In genomic region chr11:30345644-30346043, GRCh38 we compare ENCODE assay signal across 29 cellular contexts.
"Had no signal": no experiment of that assay in that cellular context is flagged by ENCODE, and none has a peak within 500 bp of the region (broad histone marks: within the 10 kb centered on the region; RNA-seq: fewer than 3 reads in every experiment).

No MANE protein-coding gene starts in this region.

- ATAC-seq: activated CD8-positive, alpha-beta memory T cell treated with anti-CD3 and anti-CD28 coated beads, Interleukin-2, amount 10 ng/mL, durations not matched to agents 7 days and 5 days; activated CD8-positive, alpha-beta T cell treated with anti-CD3 and anti-CD28 coated beads, Interleukin-2, amount 10 ng/mL, durations not matched to agents 7 days and 5 days; gastroesophageal sphincter had no signal

- H3K4me3 Mint-ChIP-seq: activated CD4-positive, alpha-beta memory T cell treated with anti-CD3 and anti-CD28 coated beads for 36 hours; activated CD8-positive, alpha-beta memory T cell treated with anti-CD3 and anti-CD28 coated beads, Interleukin-2, amount 10 ng/mL, durations not matched to agents 7 days and 5 days; activated CD8-positive, alpha-beta T cell treated with anti-CD3 and anti-CD28 coated beads, Interleukin-2, amount 10 ng/mL, durations not matched to agents 7 days and 5 days; activated naive CD4-positive, alpha-beta T cell treated with anti-CD3 and anti-CD28 coated beads for 36 hours; activated naive CD8-positive, alpha-beta T cell treated with anti-CD3 and anti-CD28 coated beads, Interleukin-2, amount 10 ng/mL, durations not matched to agents 7 days and 5 days; activated T-helper 1 cell treated with anti-CD3 and anti-CD28 coated beads, Interleukin-12 subunit alpha, Interleukin-12 subunit beta, Interleukin-2, Interleukin-4 antibody, amounts not matched to agents 30 ng/mL and 10 ng/mL and 1 ng/mL, durations not matched to agents 14 hours and 24 hours and 36 hours; WTC11 had no signal

- H3K4me1 Mint-ChIP-seq: brain, WTC11 had no signal

- H3K4me3 ChIP-seq: ascending aorta, breast epithelium, cardiac muscle cell, colonic mucosa, esophagus squamous epithelium, gastroesophageal sphincter, hepatocyte had no signal

- H3K27ac ChIP-seq: ascending aorta, breast epithelium, cardiac muscle cell, colonic mucosa, epithelial cell of prostate, esophagus squamous epithelium, gastroesophageal sphincter, heart right ventricle, hepatocyte, VCaP had no signal

- DNase-seq: activated CD4-positive, alpha-beta memory T cell treated with anti-CD3 and anti-CD28 coated beads for 36 hours; activated CD4-positive, alpha-beta T cell treated with anti-CD3 and anti-CD28 coated beads for 1 hour; activated CD4-positive, alpha-beta T cell treated with anti-CD3 and anti-CD28 coated beads for 48 hours; activated CD8-positive, alpha-beta memory T cell treated with anti-CD3 and anti-CD28 coated beads, Interleukin-2, amount 10 ng/mL, durations not matched to agents 7 days and 5 days; activated CD8-positive, alpha-beta memory T cell treated with anti-CD3 and anti-CD28 coated beads, Interleukin-2, amount 50 U/mL, for 4 hours; activated CD8-positive, alpha-beta T cell treated with anti-CD3 and anti-CD28 coated beads, Interleukin-2, amount 10 ng/mL, durations not matched to agents 7 days and 5 days; activated effector memory CD4-positive, alpha-beta T cell treated with anti-CD3 and anti-CD28 coated beads, Interleukin-2, amount 50 U/mL, for 16 hours; activated naive CD4-positive, alpha-beta T cell treated with anti-CD3 and anti-CD28 coated beads for 36 hours; activated naive CD8-positive, alpha-beta T cell treated with anti-CD3 and anti-CD28 coated beads, Interleukin-2, amount 10 ng/mL, durations not matched to agents 7 days and 5 days; activated T-cell treated with anti-CD3 and anti-CD28 coated beads, Interleukin-2, amount 50 U/mL, for 1 hour; activated T-cell treated with anti-CD3 and anti-CD28 coated beads, Interleukin-2, amount 50 U/mL, for 48 hours; cerebellar nuclear complex; colonic mucosa; effector CD8-positive, alpha-beta T cell; esophagus squamous epithelium; T-helper 9 cell had no signal

- H3K36me3 Mint-ChIP-seq: WTC11 had no signal

- H3K79me2 ChIP-seq: hepatocyte had no signal

- H3K9me3 ChIP-seq: ascending aorta, breast epithelium, colonic mucosa, esophagus squamous epithelium, gastroesophageal sphincter, heart right ventricle had no signal

- H3K27me3 ChIP-seq: ascending aorta, breast epithelium, cardiac muscle cell, colonic mucosa, esophagus squamous epithelium, gastroesophageal sphincter, heart right ventricle, hepatocyte had no signal

- H2AFZ ChIP-seq: hepatocyte had no signal

- H3K9me3 Mint-ChIP-seq: activated CD4-positive, alpha-beta memory T cell treated with anti-CD3 and anti-CD28 coated beads for 36 hours; activated naive CD4-positive, alpha-beta T cell treated with anti-CD3 and anti-CD28 coated beads for 36 hours; activated naive CD4-positive, alpha-beta T cell treated with anti-CD3 and anti-CD28 coated beads, Interleukin-2, amount 50 U/mL, for 72 hours; activated naive CD8-positive, alpha-beta T cell treated with anti-CD3 and anti-CD28 coated beads, Interleukin-2, amount 10 ng/mL, durations not matched to agents 7 days and 5 days; activated T-helper 1 cell treated with anti-CD3 and anti-CD28 coated beads, Interleukin-12 subunit alpha, Interleukin-12 subunit beta, Interleukin-2, Interleukin-4 antibody, amounts not matched to agents 30 ng/mL and 10 ng/mL and 1 ng/mL, durations not matched to agents 14 hours and 24 hours and 36 hours; activated T-helper 2 cell treated with anti-CD3 and anti-CD28 coated beads, Interferon-gamma antibody, Interleukin-2, Interleukin-4, amounts not matched to agents 10 μg/mL and 5 μg/mL and 100 μg/mL, durations not matched to agents 14 hours and 24 hours and 36 hours had no signal

- H3K4me1 ChIP-seq: ascending aorta, breast epithelium, colonic mucosa, esophagus squamous epithelium, gastroesophageal sphincter had no signal

- H3K4me2 ChIP-seq: hepatocyte had no signal

- H3K36me3 ChIP-seq: ascending aorta, breast epithelium, cardiac muscle cell, colonic mucosa, esophagus squamous epithelium had no signal

- H3K27me3 Mint-ChIP-seq: activated CD4-positive, alpha-beta memory T cell treated with anti-CD3 and anti-CD28 coated beads for 36 hours; activated CD8-positive, alpha-beta memory T cell treated with anti-CD3 and anti-CD28 coated beads, Interleukin-2, amount 10 ng/mL, durations not matched to agents 7 days and 5 days; brain had no signal

- H3K27ac Mint-ChIP-seq: activated CD4-positive, alpha-beta memory T cell treated with anti-CD3 and anti-CD28 coated beads for 36 hours; activated CD8-positive, alpha-beta memory T cell treated with anti-CD3 and anti-CD28 coated beads, Interleukin-2, amount 10 ng/mL, durations not matched to agents 7 days and 5 days; activated CD8-positive, alpha-beta T cell treated with anti-CD3 and anti-CD28 coated beads, Interleukin-2, amount 10 ng/mL, durations not matched to agents 7 days and 5 days; activated naive CD4-positive, alpha-beta T cell treated with anti-CD3 and anti-CD28 coated beads for 36 hours; activated naive CD4-positive, alpha-beta T cell treated with anti-CD3 and anti-CD28 coated beads, Interleukin-2, amount 50 U/mL, for 72 hours; activated naive CD8-positive, alpha-beta T cell treated with anti-CD3 and anti-CD28 coated beads, Interleukin-2, amount 10 ng/mL, durations not matched to agents 7 days and 5 days; activated T-helper 1 cell treated with anti-CD3 and anti-CD28 coated beads, Interleukin-12 subunit alpha, Interleukin-12 subunit beta, Interleukin-2, Interleukin-4 antibody, amounts not matched to agents 30 ng/mL and 10 ng/mL and 1 ng/mL, durations not matched to agents 14 hours and 24 hours and 36 hours; activated T-helper 2 cell treated with anti-CD3 and anti-CD28 coated beads, Interferon-gamma antibody, Interleukin-2, Interleukin-4, amounts not matched to agents 10 μg/mL and 5 μg/mL and 100 μg/mL, durations not matched to agents 14 hours and 24 hours and 36 hours; brain; WTC11 had no signal
